ENCODE assay signal across 19 cellular contexts in genomic region chr11:47964546-47964945, GRCh38.
"Had no signal": no experiment of that assay in that cellular context is flagged by ENCODE, and none has a peak within 500 bp of the region (broad histone marks: within the 10 kb centered on the region; RNA-seq: fewer than 3 reads in every experiment).

No MANE protein-coding gene starts in this region.

- DNase-seq: colonic mucosa; cortex of kidney; effector CD8-positive, alpha-beta T cell; effector memory CD8-positive, alpha-beta T cell; endodermal cell; esophagus squamous epithelium; foreskin fibroblast; glutamatergic neuron; head of caudate nucleus; heart right ventricle; hippocampal formation; left cardiac atrium; left lung; left ventricle myocardium superior; mesenchymal stem cell; mucosa of descending colon had no signal

- H3K36me3 ChIP-seq: colonic mucosa, esophagus squamous epithelium, heart right ventricle, left lung, lower lobe of right lung had no signal

- H3K4me3 ChIP-seq: colonic mucosa, esophagus squamous epithelium, heart right ventricle, left lung, lower lobe of right lung, mucosa of descending colon had no signal

- H3K4me1 ChIP-seq: colonic mucosa, heart right ventricle, left lung, lower lobe of right lung had no signal

- H3K27ac ChIP-seq: colonic mucosa, epithelial cell of prostate, esophagus squamous epithelium, heart right ventricle, left lung, lower lobe of right lung had no signal

- H3K9me3 ChIP-seq: colonic mucosa, esophagus squamous epithelium, heart right ventricle, left lung, lower lobe of right lung, mucosa of descending colon had no signal

- ATAC-seq: esophagus mucosa, heart right ventricle, left cardiac atrium, left lung, left ventricle myocardium superior, lower lobe of right lung had no signal

- H3K27me3 ChIP-seq: colonic mucosa, esophagus squamous epithelium, heart right ventricle, left lung had no signal
